In the genomic region with DNA sequence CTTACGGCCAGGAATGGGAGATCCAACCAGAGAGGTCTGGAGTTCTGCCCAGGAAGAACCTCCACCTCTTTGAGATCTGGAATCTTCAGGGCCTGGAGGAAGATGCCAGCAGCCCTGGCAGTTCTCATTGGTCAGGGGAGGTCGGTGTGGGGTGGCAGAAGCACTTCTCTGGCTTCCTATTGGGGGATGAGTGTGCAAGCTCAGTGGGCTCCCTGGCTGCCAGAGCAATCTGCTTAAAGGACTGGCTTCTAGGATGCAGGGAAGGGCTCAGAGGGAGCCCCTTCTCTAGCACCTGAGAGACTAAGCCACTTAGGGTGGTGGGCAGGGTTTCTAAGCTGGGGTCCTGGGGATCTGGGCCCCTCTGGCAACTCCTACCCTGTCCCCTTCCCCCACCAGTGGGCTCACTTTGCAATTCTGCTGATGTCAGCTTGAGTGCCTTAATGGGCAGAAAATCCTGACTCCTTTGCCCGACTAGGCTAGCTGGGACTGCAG, we compare ENCODE assay signal across 13 cellular contexts. TPM values are rescaled to one million over a fixed set of nuclear protein-coding genes. Genes with fewer than 3 reads are reported as not detected.
A peak's percentile ranks its signal among the peaks of the same experiment; 100 is the strongest.
DNase-seq lines count a peak whose midpoint lies in the region; ATAC-seq, FAIRE-seq and TF ChIP-seq lines count a peak whose summit lies in the region.
"Had no signal": no experiment of that assay in that cellular context is flagged by ENCODE, and none has a peak within 500 bp of the region (broad histone marks: within the 10 kb centered on the region; RNA-seq: fewer than 3 reads in every experiment).

No MANE protein-coding gene starts in this region.

- no peak overlapping the region; the same call in 1 of the 2 replicates for H3K4me2 ChIP-seq in HepG2 (ENCODE audit: low read depth, low read length)

- no peaks in the 10 kb centered on the region for H3K27me3 Mint-ChIP-seq in CD4-positive, alpha-beta memory T cell
- no peaks in the 10 kb centered on the region for H3K27me3 Mint-ChIP-seq in effector memory CD8-positive, alpha-beta T cell
- H3K27me3 Mint-ChIP-seq: activated CD4-positive, alpha-beta T cell treated with anti-CD3 and anti-CD28 coated beads for 36 hours had no signal

- H2AFZ ChIP-seq in HepG2 (ENCODE audit: low read length), result no peak overlapping the region

- H3K27ac Mint-ChIP-seq in CD4-positive, alpha-beta memory T cell, result no peak overlapping the region
- H3K27ac Mint-ChIP-seq in effector memory CD8-positive, alpha-beta T cell, result no peak overlapping the region
- H3K27ac Mint-ChIP-seq: activated CD4-positive, alpha-beta T cell treated with anti-CD3 and anti-CD28 coated beads for 36 hours; dendritic cell treated with granulocyte-macrophage colony-stimulating factor and Interleukin-4, amounts not matched to agents 40 ng/mL and 50 ng/mL, for 4 days had no signal

- no peaks in the 10 kb centered on the region for H4K20me1 ChIP-seq in HepG2 (ENCODE audit: insufficient read depth, low read length)

- no TSS peak for BruUV-seq in HepG2 (replicated peaks; lab: Mats Ljungman, UMichigan)

- H3K36me3 ChIP-seq in HepG2 (replicated peaks in 1 of 2; ENCODE audit: control insufficient read depth in 1 of 2, insufficient read depth in 2 of 2, low read length in 2 of 2) (no peaks in the 10 kb centered on the region), right lobe of liver (no peaks in the 10 kb centered on the region), muscle layer of colon (ENCODE audit: insufficient read depth, low read length) (peaks cover 16% of the 10 kb centered on the region)
- H3K36me3 ChIP-seq in CD4-positive, alpha-beta memory T cell (ENCODE audit: insufficient read depth, low read length), result no peaks in the 10 kb centered on the region

- H3K4me3 Mint-ChIP-seq in CD4-positive, alpha-beta memory T cell, result no peak overlapping the region
- no peak overlapping the region for H3K4me3 Mint-ChIP-seq in effector memory CD8-positive, alpha-beta T cell
- H3K4me3 Mint-ChIP-seq: activated CD4-positive, alpha-beta T cell treated with anti-CD3 and anti-CD28 coated beads for 36 hours; dendritic cell treated with granulocyte-macrophage colony-stimulating factor and Interleukin-4, amounts not matched to agents 40 ng/mL and 50 ng/mL, for 4 days had no signal

- no peaks in the 10 kb centered on the region for H3K79me2 ChIP-seq in HepG2 (ENCODE audit: insufficient read depth, low read length)

- H3K27ac ChIP-seq in HepG2 (ENCODE audit: extremely low read length, insufficient read depth, low read length) (no peak overlapping the region), right lobe of liver (no peak overlapping the region), cingulate gyrus (ENCODE audit: low read depth, low read length) (peak overlapping the region; percentile 54), muscle layer of colon (ENCODE audit: low read depth, low read length) (peak overlapping the region; percentile 89)
- H3K27ac ChIP-seq in CD4-positive, alpha-beta memory T cell (ENCODE audit: low read depth, low read length), result no peak overlapping the region

- POLR2A ChIA-PET in HepG2 (lab: Yijun Ruan, JAX), result interaction anchor here (0.6 to 2.0 kb wide), 4 partner anchors 11 to 304 kb away, joined by 3 to 5 read pairs (median 4); partner anchors contain the start of gene SNUPN
- POLR2A ChIA-PET in CD4-positive, alpha-beta memory T cell (lab: Charles Lee; ENCODE audit: partially characterized antibody), result interaction anchor here (0.9 kb wide), 1 partner anchor 12 kb away, joined by 3 read pairs; no protein-coding TSS in a partner anchor

- intact Hi-C loops in HepG2 (cut with micrococcal nuclease; ENCODE audit: unreplicated experiment) (no loop called here), right lobe of liver (cut with DNase I) (no loop called here)
- intact Hi-C loops in CD4-positive, alpha-beta memory T cell (cut with micrococcal nuclease), result no loop called here

- H3K27me3 ChIP-seq in HepG2 (ENCODE audit: control insufficient read depth in 1 of 2, insufficient read depth in 2 of 2, low read length in 2 of 2) (peaks cover 2 to 26% of the 10 kb centered on the region in 2 experiments; a peak in 3 of 5 replicates), right lobe of liver (no peaks in the 10 kb centered on the region), muscle layer of colon (ENCODE audit: control insufficient read depth in 1 of 2, insufficient read depth in 2 of 2, low read length in 2 of 2) (no peaks in the 10 kb centered on the region)
- H3K27me3 ChIP-seq in CD4-positive, alpha-beta memory T cell (ENCODE audit: insufficient read depth, low read length), result no peaks in the 10 kb centered on the region

- TF ChIP-seq EP300 in HepG2 (IDR thresholded peaks at IDR 0.05; ENCODE audit: low read depth in 2 of 2, low read length in 2 of 2) (no peak), HepG2 (CRISPR knock-in tag; IDR thresholded peaks at IDR 0.05; ENCODE audit: borderline replicate concordance) (no peak)

- H3K4me1 Mint-ChIP-seq in CD4-positive, alpha-beta memory T cell, result no peaks in the 10 kb centered on the region
- H3K4me1 Mint-ChIP-seq in effector memory CD8-positive, alpha-beta T cell (ENCODE audit: low read depth in 2 of 2), result no peaks in the 10 kb centered on the region

- 20% methylated on average over 2 of the region's 3 CpGs for WGBS in HepG2 (ENCODE audit: low lambda C conversion rate)
- 71% methylated on average over 1 of the region's 3 CpGs for WGBS in right lobe of liver (ENCODE audit: insufficient coverage, low coverage, low lambda C conversion rate, missing lambda C conversion rate)

- no peak overlapping the region for H3K4me3 ChIP-seq in HepG2 (replicated peaks in 1 of 3; ENCODE audit: insufficient read depth in 1 of 3, low read depth in 2 of 3, low read length in 3 of 3)
- H3K4me3 ChIP-seq in right lobe of liver, result no peak overlapping the region
- H3K4me3 ChIP-seq in muscle layer of colon (ENCODE audit: low read depth in 1 of 2, low read length in 2 of 2), result peak overlapping the region in 1 of 2 donors; percentile 37
- H3K4me3 ChIP-seq in CD4-positive, alpha-beta memory T cell (ENCODE audit: low read length in 2 of 2), result no peak overlapping the region

- FAIRE-seq in HepG2 (lab: Jason Lieb, UNC), result no peak

- TF ChIP-seq POLR2A in HepG2 (IDR thresholded peaks at IDR 0.05; ENCODE audit: insufficient read depth in 1 of 2, low read depth in 2 of 2, low read length in 2 of 2), result no peak
- TF ChIP-seq POLR2A in right lobe of liver (IDR thresholded peaks at IDR 0.05), result no peak

- ATAC-seq in HepG2 (no peak), right lobe of liver (no peak)
- ATAC-seq in effector memory CD8-positive, alpha-beta T cell (replicated peaks), result no peak
- ATAC-seq: activated CD4-positive, alpha-beta T cell treated with anti-CD3 and anti-CD28 coated beads for 36 hours had no signal

- H3K9me3 ChIP-seq in HepG2 (ENCODE audit: low read length), result no peaks in the 10 kb centered on the region
- H3K9me3 ChIP-seq in right lobe of liver, result no peaks in the 10 kb centered on the region
- H3K9me3 ChIP-seq in muscle layer of colon (ENCODE audit: low read length), result no peaks in the 10 kb centered on the region
- no peaks in the 10 kb centered on the region for H3K9me3 ChIP-seq in CD4-positive, alpha-beta memory T cell (ENCODE audit: control insufficient read depth in 1 of 2, low read length in 2 of 2)

- H3K9me3 Mint-ChIP-seq in CD4-positive, alpha-beta memory T cell, result no peaks in the 10 kb centered on the region
- no peaks in the 10 kb centered on the region for H3K9me3 Mint-ChIP-seq in effector memory CD8-positive, alpha-beta T cell
- H3K9me3 Mint-ChIP-seq: dendritic cell treated with granulocyte-macrophage colony-stimulating factor and Interleukin-4, amounts not matched to agents 40 ng/mL and 50 ng/mL, for 4 days had no signal

- CTCF ChIA-PET in HepG2 (lab: Yijun Ruan, JAX; ENCODE audit: low intra/inter-chr PET ratio, low total read pairs), result no interaction called here
- CTCF ChIA-PET in CD4-positive, alpha-beta memory T cell (lab: Charles Lee; ENCODE audit: partially characterized antibody), result interaction anchor here (0.6 kb wide), 1 partner anchor 1210 kb away, joined by 3 read pairs; no protein-coding TSS in a partner anchor

- TF ChIP-seq CTCF in HepG2 (CRISPR knock-in tag; IDR thresholded peaks at IDR 0.05) (no peak), right lobe of liver (IDR thresholded peaks at IDR 0.05) (no peak)

- no peaks in the 10 kb centered on the region for H3K36me3 Mint-ChIP-seq in CD4-positive, alpha-beta memory T cell
- H3K36me3 Mint-ChIP-seq in effector memory CD8-positive, alpha-beta T cell (ENCODE audit: insufficient read depth), result peaks cover 3% of the 10 kb centered on the region

- H3K9ac ChIP-seq in HepG2 (ENCODE audit: insufficient read depth, low read depth, low read length), result no peak overlapping the region
- no peak overlapping the region for H3K9ac ChIP-seq in muscle layer of colon (ENCODE audit: low read length)

- TF ChIP-seq RAD21 in HepG2 (CRISPR knock-in tag; IDR thresholded peaks at IDR 0.05), result no peak

- in situ Hi-C loops in HepG2 (cut with HindIII; ENCODE audit: extremely low pct_ligation_motif_present, low pct_unique_long_range_greater_than_20kb), result no loop called here

- DNase-seq in HepG2 (ENCODE audit: low spot score) (no peak), right lobe of liver (no peak), SK-N-DZ (ENCODE audit: low spot score) (no peak), NCI-H1105 (lab: John Stamatoyannopoulos, UW) (no peak)
- no peak for DNase-seq in CD4-positive, alpha-beta memory T cell
- no peak for DNase-seq in effector memory CD8-positive, alpha-beta T cell
- DNase-seq: activated CD4-positive, alpha-beta T cell treated with anti-CD3 and anti-CD28 coated beads for 36 hours; NCI-H1092; NCI-H510A; posterior cingulate gyrus had no signal

- H3K4me1 ChIP-seq in HepG2 (ENCODE audit: insufficient read depth, low read length), result peaks cover 49% of the 10 kb centered on the region
- peaks cover 0 to 10% (median 0%) of the 10 kb centered on the region in 4 donors for H3K4me1 ChIP-seq in right lobe of liver
- H3K4me1 ChIP-seq in muscle layer of colon (ENCODE audit: insufficient read depth, low read length), result peaks cover 35% of the 10 kb centered on the region
- no peaks in the 10 kb centered on the region for H3K4me1 ChIP-seq in CD4-positive, alpha-beta memory T cell (ENCODE audit: insufficient read depth, low read length)

RNA-seq across cellular contexts. Expression of gene SNX33, which starts 24.4 kb away (rescaled TPM):
- total RNA-seq in HepG2 (2016; rRNA removed; fragmentation: Illumina TruSeq; extraction: Trizol) (10.8 and 11.0 TPM in 2 replicates), right lobe of liver (10 to 100 TPM; 12.0 to 17.2 (median 14.2) TPM)
- 0.71 and 0.91 TPM in 2 replicates for total RNA-seq in HepG2 (2016; cell fraction: cytosol; rRNA removed; fragmentation: Illumina TruSeq; extraction: Trizol; ENCODE audit: low read depth)
- 7.9 and 10.3 TPM in 2 replicates for total RNA-seq in HepG2 (2016; cell fraction: insoluble cytoplasmic fraction; rRNA removed; fragmentation: Illumina TruSeq; extraction: Trizol)
- 3.9 and 4.8 TPM in 2 replicates for total RNA-seq in HepG2 (2016; cell fraction: membrane; rRNA removed; fragmentation: Illumina TruSeq; extraction: Trizol)
- 10.1 and 11.4 TPM in 2 replicates for total RNA-seq in HepG2 (2016; cell fraction: nucleus; rRNA removed; fragmentation: Illumina TruSeq; extraction: Trizol)
- 11.6 and 18.9 TPM in 2 replicates for polyA plus RNA-seq in HepG2 (2011; rRNA removed)
- polyA plus RNA-seq in HepG2 (2011; cell fraction: cytosol; rRNA removed), result 9.3 and 11.8 TPM in 2 replicates
- 50.4 and 52.6 TPM in 2 replicates for polyA plus RNA-seq in HepG2 (2011; cell fraction: nucleus; rRNA removed)
- 12.7 and 13.6 TPM in 2 replicates for polyA plus RNA-seq in HepG2 (2012)
- polyA plus RNA-seq in HepG2 (2016; cell fraction: cytosol; fragmentation: Illumina TruSeq; extraction: Trizol; ENCODE audit: low read depth), result 0.63 and 0.86 TPM in 2 replicates
- polyA plus RNA-seq in HepG2 (2016; cell fraction: insoluble cytoplasmic fraction; fragmentation: Illumina TruSeq; extraction: Trizol; ENCODE audit: low read depth), result 9.7 and 12.3 TPM in 2 replicates
- 2.5 and 3.6 TPM in 2 replicates for polyA plus RNA-seq in HepG2 (2016; cell fraction: membrane; fragmentation: Illumina TruSeq; extraction: Trizol; ENCODE audit: low read depth)
- polyA plus RNA-seq in HepG2 (2016; cell fraction: nucleus; fragmentation: Illumina TruSeq; extraction: Trizol; ENCODE audit: insufficient read depth, low read depth), result 19.1 and 19.2 TPM in 2 replicates
- polyA minus RNA-seq in HepG2 (2011; rRNA and poly(A)+ RNA removed; ENCODE audit: low replicate concordance), result 26.7 and 38.9 TPM in 2 replicates
- 13.9 and 19.9 TPM in 2 replicates for polyA minus RNA-seq in HepG2 (2011; cell fraction: cytosol; rRNA and poly(A)+ RNA removed)
- polyA minus RNA-seq in HepG2 (2011; cell fraction: nucleus; rRNA and poly(A)+ RNA removed), result 21.4 and 25.6 TPM in 2 replicates
- 1 to 10 TPM; 3.5 to 3.8 TPM for total RNA-seq in CD4-positive, alpha-beta memory T cell
- polyA plus RNA-seq in CD4-positive, alpha-beta memory T cell, result 1 to 10 TPM in 1 of 2 donors, under 1 TPM in 1; 0.33 to 1.6 TPM
- polyA plus RNA-seq in SK-N-DZ (2014; cell fraction: cytosol; rRNA removed), result 3.5 and 4.2 TPM in 2 replicates
- polyA plus RNA-seq in SK-N-DZ (2014; cell fraction: nucleus; rRNA removed), result 7.1 and 10.5 TPM in 2 replicates

RNA-seq across cellular contexts. Expression of gene IMP3, which starts 32.1 kb away (rescaled TPM):
- total RNA-seq in HepG2 (2016; rRNA removed; fragmentation: Illumina TruSeq; extraction: Trizol) (143 and 165 TPM in 2 replicates), right lobe of liver (100 to 1,000 TPM in 2 of 6 experiments, 10 to 100 TPM in 4; 37.7 to 192 (median 44.4) TPM)
- total RNA-seq in HepG2 (2016; cell fraction: cytosol; rRNA removed; fragmentation: Illumina TruSeq; extraction: Trizol; ENCODE audit: low read depth), result 53.3 and 58.3 TPM in 2 replicates
- total RNA-seq in HepG2 (2016; cell fraction: insoluble cytoplasmic fraction; rRNA removed; fragmentation: Illumina TruSeq; extraction: Trizol), result 140 and 190 TPM in 2 replicates
- 89.4 and 101 TPM in 2 replicates for total RNA-seq in HepG2 (2016; cell fraction: membrane; rRNA removed; fragmentation: Illumina TruSeq; extraction: Trizol)
- 53.0 and 64.9 TPM in 2 replicates for total RNA-seq in HepG2 (2016; cell fraction: nucleus; rRNA removed; fragmentation: Illumina TruSeq; extraction: Trizol)
- polyA plus RNA-seq in HepG2 (2011; rRNA removed), result 38.3 and 40.4 TPM in 2 replicates
- polyA plus RNA-seq in HepG2 (2011; cell fraction: cytosol; rRNA removed), result 55.6 and 80.6 TPM in 2 replicates
- polyA plus RNA-seq in HepG2 (2011; cell fraction: nucleus; rRNA removed), result 36.4 and 36.8 TPM in 2 replicates
- polyA plus RNA-seq in HepG2 (2012), result 33.6 and 51.6 TPM in 2 replicates
- polyA plus RNA-seq in HepG2 (2016; cell fraction: cytosol; fragmentation: Illumina TruSeq; extraction: Trizol; ENCODE audit: low read depth), result 32.6 and 40.1 TPM in 2 replicates
- polyA plus RNA-seq in HepG2 (2016; cell fraction: insoluble cytoplasmic fraction; fragmentation: Illumina TruSeq; extraction: Trizol; ENCODE audit: low read depth), result 146 and 162 TPM in 2 replicates
- 51.8 and 60.0 TPM in 2 replicates for polyA plus RNA-seq in HepG2 (2016; cell fraction: membrane; fragmentation: Illumina TruSeq; extraction: Trizol; ENCODE audit: low read depth)
- polyA plus RNA-seq in HepG2 (2016; cell fraction: nucleus; fragmentation: Illumina TruSeq; extraction: Trizol; ENCODE audit: insufficient read depth, low read depth), result 76.9 and 83.4 TPM in 2 replicates
- 38.2 and 47.6 TPM in 2 replicates for polyA minus RNA-seq in HepG2 (2011; rRNA and poly(A)+ RNA removed; ENCODE audit: low replicate concordance)
- 32.0 and 35.4 TPM in 2 replicates for polyA minus RNA-seq in HepG2 (2011; cell fraction: cytosol; rRNA and poly(A)+ RNA removed)
- 17.8 and 21.0 TPM in 2 replicates for polyA minus RNA-seq in HepG2 (2011; cell fraction: nucleus; rRNA and poly(A)+ RNA removed)
- 10 to 100 TPM; 85.5 to 96.9 TPM for total RNA-seq in CD4-positive, alpha-beta memory T cell
- 100 to 1,000 TPM; 191 to 211 TPM for polyA plus RNA-seq in CD4-positive, alpha-beta memory T cell
- 206 and 226 TPM in 2 replicates for polyA plus RNA-seq in SK-N-DZ (2014; cell fraction: cytosol; rRNA removed)
- polyA plus RNA-seq in SK-N-DZ (2014; cell fraction: nucleus; rRNA removed), result 135 and 163 TPM in 2 replicates

RNA-seq across cellular contexts. Expression of gene CSPG4, which starts 40.5 kb away (rescaled TPM):
- 0.03 and 0.04 TPM in 2 replicates for total RNA-seq in HepG2 (2016; rRNA removed; fragmentation: Illumina TruSeq; extraction: Trizol)
- not detected in 2 replicates for total RNA-seq in HepG2 (2016; cell fraction: cytosol; rRNA removed; fragmentation: Illumina TruSeq; extraction: Trizol; ENCODE audit: low read depth)
- 0.01 and 0.02 TPM in 2 replicates for total RNA-seq in HepG2 (2016; cell fraction: insoluble cytoplasmic fraction; rRNA removed; fragmentation: Illumina TruSeq; extraction: Trizol)
- total RNA-seq in HepG2 (2016; cell fraction: membrane; rRNA removed; fragmentation: Illumina TruSeq; extraction: Trizol), result not detected in 2 replicates
- total RNA-seq in HepG2 (2016; cell fraction: nucleus; rRNA removed; fragmentation: Illumina TruSeq; extraction: Trizol), result 0.06 and 0.09 TPM in 2 replicates
- polyA plus RNA-seq in HepG2 (2011; rRNA removed), result 0.01 and 0.03 TPM in 2 replicates
- 0.01 TPM in 2 replicates for polyA plus RNA-seq in HepG2 (2011; cell fraction: cytosol; rRNA removed)
- 0.14 and 0.19 TPM in 2 replicates for polyA plus RNA-seq in HepG2 (2011; cell fraction: nucleus; rRNA removed)
- polyA plus RNA-seq in HepG2 (2012), result 0.03 and 0.04 TPM in 2 replicates
- not detected in 2 replicates for polyA plus RNA-seq in HepG2 (2016; cell fraction: cytosol; fragmentation: Illumina TruSeq; extraction: Trizol; ENCODE audit: low read depth)
- polyA plus RNA-seq in HepG2 (2016; cell fraction: insoluble cytoplasmic fraction; fragmentation: Illumina TruSeq; extraction: Trizol; ENCODE audit: low read depth), result not detected in 2 replicates
- not detected in 2 replicates for polyA plus RNA-seq in HepG2 (2016; cell fraction: membrane; fragmentation: Illumina TruSeq; extraction: Trizol; ENCODE audit: low read depth)
- not detected in 2 replicates for polyA plus RNA-seq in HepG2 (2016; cell fraction: nucleus; fragmentation: Illumina TruSeq; extraction: Trizol; ENCODE audit: insufficient read depth, low read depth)
- polyA minus RNA-seq in HepG2 (2011; rRNA and poly(A)+ RNA removed; ENCODE audit: low replicate concordance), result 0.08 and 24.5 TPM in 2 replicates
- 0.18 TPM in 1 of 2 replicates, not detected in the other for polyA minus RNA-seq in HepG2 (2011; cell fraction: cytosol; rRNA and poly(A)+ RNA removed)
- polyA minus RNA-seq in HepG2 (2011; cell fraction: nucleus; rRNA and poly(A)+ RNA removed), result 0.12 and 0.13 TPM in 2 replicates
- total RNA-seq in right lobe of liver, result under 1 TPM; 0.12 to 0.29 (median 0.20) TPM
- total RNA-seq in CD4-positive, alpha-beta memory T cell, result not detected
- polyA plus RNA-seq in CD4-positive, alpha-beta memory T cell, result not detected
- 2.3 and 2.6 TPM in 2 replicates for polyA plus RNA-seq in SK-N-DZ (2014; cell fraction: cytosol; rRNA removed)
- polyA plus RNA-seq in SK-N-DZ (2014; cell fraction: nucleus; rRNA removed), result 1.7 and 2.3 TPM in 2 replicates
- total RNA-seq: activated CD4-positive, alpha-beta T cell treated with anti-CD3 and anti-CD28 coated beads for 36 hours had no signal

RNA-seq across cellular contexts. Expression of gene SNUPN, which starts 46.6 kb away (rescaled TPM):
- total RNA-seq in HepG2 (2016; rRNA removed; fragmentation: Illumina TruSeq; extraction: Trizol) (16.4 and 18.3 TPM in 2 replicates), right lobe of liver (10 to 100 TPM; 11.1 to 19.4 (median 13.3) TPM)
- 6.8 and 7.2 TPM in 2 replicates for total RNA-seq in HepG2 (2016; cell fraction: cytosol; rRNA removed; fragmentation: Illumina TruSeq; extraction: Trizol; ENCODE audit: low read depth)
- 15.6 and 16.3 TPM in 2 replicates for total RNA-seq in HepG2 (2016; cell fraction: insoluble cytoplasmic fraction; rRNA removed; fragmentation: Illumina TruSeq; extraction: Trizol)
- total RNA-seq in HepG2 (2016; cell fraction: membrane; rRNA removed; fragmentation: Illumina TruSeq; extraction: Trizol), result 12.1 and 13.5 TPM in 2 replicates
- 6.7 and 7.2 TPM in 2 replicates for total RNA-seq in HepG2 (2016; cell fraction: nucleus; rRNA removed; fragmentation: Illumina TruSeq; extraction: Trizol)
- 7.6 and 9.0 TPM in 2 replicates for polyA plus RNA-seq in HepG2 (2011; rRNA removed)
- polyA plus RNA-seq in HepG2 (2011; cell fraction: cytosol; rRNA removed), result 6.7 and 7.3 TPM in 2 replicates
- 4.2 and 4.4 TPM in 2 replicates for polyA plus RNA-seq in HepG2 (2011; cell fraction: nucleus; rRNA removed)
- 6.0 and 8.6 TPM in 2 replicates for polyA plus RNA-seq in HepG2 (2012)
- 4.4 and 6.8 TPM in 2 replicates for polyA plus RNA-seq in HepG2 (2016; cell fraction: cytosol; fragmentation: Illumina TruSeq; extraction: Trizol; ENCODE audit: low read depth)
- 19.3 and 20.4 TPM in 2 replicates for polyA plus RNA-seq in HepG2 (2016; cell fraction: insoluble cytoplasmic fraction; fragmentation: Illumina TruSeq; extraction: Trizol; ENCODE audit: low read depth)
- polyA plus RNA-seq in HepG2 (2016; cell fraction: membrane; fragmentation: Illumina TruSeq; extraction: Trizol; ENCODE audit: low read depth), result 8.3 and 9.4 TPM in 2 replicates
- polyA plus RNA-seq in HepG2 (2016; cell fraction: nucleus; fragmentation: Illumina TruSeq; extraction: Trizol; ENCODE audit: insufficient read depth, low read depth), result 10.9 and 12.9 TPM in 2 replicates
- polyA minus RNA-seq in HepG2 (2011; rRNA and poly(A)+ RNA removed; ENCODE audit: low replicate concordance), result 5.9 and 26.5 TPM in 2 replicates
- polyA minus RNA-seq in HepG2 (2011; cell fraction: cytosol; rRNA and poly(A)+ RNA removed), result 4.9 and 5.9 TPM in 2 replicates
- 8.1 and 9.9 TPM in 2 replicates for polyA minus RNA-seq in HepG2 (2011; cell fraction: nucleus; rRNA and poly(A)+ RNA removed)
- 10 to 100 TPM; 21.0 to 23.5 TPM for total RNA-seq in CD4-positive, alpha-beta memory T cell
- 10 to 100 TPM; 25.2 to 35.2 TPM for polyA plus RNA-seq in CD4-positive, alpha-beta memory T cell
- polyA plus RNA-seq in SK-N-DZ (2014; cell fraction: cytosol; rRNA removed), result 24.8 and 29.2 TPM in 2 replicates
- 13.8 and 15.6 TPM in 2 replicates for polyA plus RNA-seq in SK-N-DZ (2014; cell fraction: nucleus; rRNA removed)

Comparison
In these comparisons a context has a peak if more than half of its experiments do, and no peak if none do; other contexts are left out.
1. H3K27ac ChIP-seq: peak in cingulate gyrus (single experiment) and muscle layer of colon (single experiment); none in HepG2 (single experiment), right lobe of liver (0 of 3) and CD4-positive, alpha-beta memory T cell (single experiment).